1 cellular context compared by ENCODE assay signal in the genomic region with DNA sequence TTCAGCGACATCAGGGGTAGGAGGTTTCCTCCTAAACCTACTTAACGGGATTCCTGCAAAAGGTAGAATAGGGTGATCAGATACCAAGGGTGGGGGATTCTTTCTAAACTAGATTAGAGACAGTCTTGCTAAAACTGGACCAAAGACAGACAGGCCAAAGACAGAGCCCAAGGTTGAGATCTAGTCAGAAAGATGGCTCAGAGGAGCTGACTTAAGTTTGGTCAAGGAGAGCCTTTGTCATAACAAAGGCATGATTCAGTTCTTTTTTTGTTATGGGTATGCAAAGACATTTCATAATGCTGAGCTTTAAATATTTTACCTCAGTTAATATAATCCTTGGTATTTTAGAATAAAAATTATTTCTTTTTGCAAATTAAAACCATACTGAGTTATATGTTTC.
TF ChIP-seq lines count a peak whose summit lies in the region.

No MANE protein-coding gene starts in this region.

TF ChIP-seq in A549, 52 proteins besides CTCF, POLR2A, EP300 and RAD21 (continued from another document):
- no peak for TF ChIP-seq RNF2 (IDR thresholded peaks at IDR 0.05; ENCODE audit: borderline replicate concordance, low read depth)
- no peak for TF ChIP-seq RARB (CRISPR knock-in tag; IDR thresholded peaks at IDR 0.05)
- no peak for TF ChIP-seq SREBF2 (IDR thresholded peaks at IDR 0.05)
